Comparison of ENCODE assay signal across 13 cellular contexts in the genomic region with DNA sequence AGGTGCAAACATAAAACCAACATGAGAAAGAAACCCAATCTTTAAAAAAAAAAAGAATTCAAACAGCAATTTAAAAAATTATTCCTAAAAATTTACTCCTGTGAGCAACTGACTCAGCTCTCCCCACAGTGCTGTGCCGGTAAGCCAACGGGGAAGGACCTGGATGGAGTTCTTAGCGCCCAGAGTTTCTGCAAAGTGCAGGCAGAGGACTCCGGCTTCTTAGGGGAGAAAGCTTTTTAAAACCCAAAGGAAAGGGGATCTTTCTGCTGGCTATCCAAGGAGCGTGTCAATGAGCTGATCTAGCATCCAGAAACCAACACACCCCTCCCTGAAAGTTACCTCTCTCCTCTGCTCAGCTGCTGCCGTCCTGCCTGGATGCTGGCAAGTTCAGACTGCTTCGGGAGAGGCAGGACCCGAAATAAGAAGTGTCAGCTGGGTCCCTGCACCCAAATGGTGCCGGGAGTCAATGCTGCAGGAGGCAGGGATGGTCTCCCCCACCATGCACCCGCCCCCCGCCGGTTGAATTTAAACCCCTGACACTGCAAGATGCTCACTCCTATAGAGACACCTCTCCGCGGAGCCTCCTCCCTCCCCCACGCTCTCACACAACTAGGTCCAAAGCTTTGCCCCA. TPM values are rescaled to one million over a fixed set of nuclear protein-coding genes. Genes with fewer than 3 reads are reported as not detected.
DNase-seq lines count a peak whose midpoint lies in the region; ATAC-seq, FAIRE-seq and TF ChIP-seq lines count a peak whose summit lies in the region.
"Had no signal": no experiment of that assay in that cellular context is flagged by ENCODE, and none has a peak within 500 bp of the region (broad histone marks: within the 10 kb centered on the region; RNA-seq: fewer than 3 reads in every experiment).

No MANE protein-coding gene starts in this region.

- no peak for ATAC-seq in psoas muscle
- ATAC-seq in GM21619 (IDR thresholded peaks at IDR 0.05; ENCODE audit: unreplicated experiment), result no peak
- ATAC-seq in HG02870 (IDR thresholded peaks at IDR 0.05; ENCODE audit: unreplicated experiment), result no peak

- H3K36me3 ChIP-seq in endothelial cell of umbilical vein (ENCODE audit: control insufficient read depth in 2 of 2, extremely low read depth in 1 of 2, insufficient read depth in 2 of 2, low read length in 2 of 2), result no peaks in the 10 kb centered on the region
- H3K36me3 ChIP-seq in psoas muscle (ENCODE audit: insufficient read depth in 1 of 2, low read depth in 1 of 2), result no peaks in the 10 kb centered on the region

- intact Hi-C loops in endothelial cell of umbilical vein (cut with micrococcal nuclease) (loop anchor here (1.0 to 5.0 kb wide), 2 partner anchors 9 to 290 kb away; no protein-coding TSS in a partner anchor), psoas muscle (cut with DNase I) (no loop called here)

- H3K4me1 ChIP-seq in endothelial cell of umbilical vein (ENCODE audit: control insufficient read depth, extremely low read depth, insufficient read depth, low read length) (peaks cover 14% of the 10 kb centered on the region), psoas muscle (peaks cover 8% of the 10 kb centered on the region)

- H3K4me3 ChIP-seq in endothelial cell of umbilical vein (replicated peaks in 1 of 3; ENCODE audit: insufficient read depth in 1 of 3, low read depth in 1 of 3, low read length in 3 of 3) (peak overlapping the region in 2 of 3 experiments; percentile 54 to 60), psoas muscle (peak overlapping the region; percentile 45)

- FAIRE-seq in endothelial cell of umbilical vein (lab: Jason Lieb, UNC), result peak; percentile 21

- no peaks in the 10 kb centered on the region for H3K9me3 ChIP-seq in endothelial cell of umbilical vein (replicated peaks; ENCODE audit: control insufficient read depth, insufficient read depth, low read length)
- no peaks in the 10 kb centered on the region for H3K9me3 ChIP-seq in psoas muscle

- CTCF ChIA-PET in endothelial cell of umbilical vein (lab: Charles Lee), result interaction anchor here (0.6 to 2.9 kb wide), 11 partner anchors 8 to 289 kb away, joined by 3 to 29 read pairs (median 4); a partner anchor contains a TSS

- POLR2A ChIA-PET in endothelial cell of umbilical vein (lab: Charles Lee), result no interaction called here

- no peak for TF ChIP-seq POLR2A in endothelial cell of umbilical vein (IDR thresholded peaks at IDR 0.05; ENCODE audit: low read depth, low read length)

- dilution Hi-C loops in endothelial cell of umbilical vein (cut with MboI; ENCODE audit: extremely low pct_ligation_motif_present, low sequenced_read_pairs), result no loop called here

- no peak overlapping the region for H3K9ac ChIP-seq in endothelial cell of umbilical vein (replicated peaks; ENCODE audit: extremely low read depth, insufficient read depth, low read length)

- no peak overlapping the region for H3K27ac ChIP-seq in endothelial cell of umbilical vein (ENCODE audit: insufficient read depth, low read depth, low read length)
- no peak overlapping the region for H3K27ac ChIP-seq in psoas muscle
- H3K27ac ChIP-seq: 22Rv1 had no signal

- H3K4me2 ChIP-seq in endothelial cell of umbilical vein (ENCODE audit: insufficient read depth, low read length), result peak overlapping the region; percentile 80

- H3K27me3 ChIP-seq in endothelial cell of umbilical vein (ENCODE audit: control insufficient read depth in 2 of 2, insufficient read depth in 2 of 2, low read length in 2 of 2) (peaks cover 23% of the 10 kb centered on the region in 2 experiments), psoas muscle (ENCODE audit: insufficient read depth in 3 of 3, low read length in 2 of 3) (peaks cover 0 to 40% (median 6%) of the 10 kb centered on the region in 3 donors)

- H3K9me1 ChIP-seq in endothelial cell of umbilical vein (replicated peaks; ENCODE audit: control insufficient read depth, extremely low read depth, insufficient read depth, low read length), result no peaks in the 10 kb centered on the region

- no TSS peak for BruUV-seq in endothelial cell of umbilical vein (replicated peaks; lab: Mats Ljungman, UMichigan)

- peak overlapping the region; percentile 75 for H2AFZ ChIP-seq in endothelial cell of umbilical vein (ENCODE audit: low read depth, low read length)

- 15 to 19% (median 16%) methylated on average over 15 of the region's 15 CpGs for WGBS in psoas muscle, 3 donors

- TF ChIP-seq CTCF in endothelial cell of umbilical vein (IDR thresholded peaks at IDR 0.05; ENCODE audit: extremely low read depth in 1 of 2, insufficient read depth in 1 of 2, low read depth in 1 of 2, low read length in 2 of 2) (no peak), psoas muscle (IDR thresholded peaks at IDR 0.05) (no peak)

- DNase-seq in DMS 273 (lab: John Stamatoyannopoulos, UW; ENCODE audit: unreplicated experiment) (peak; percentile 20), DMS 273 treated with DMSO at 0.1 percent for 48 hours (lab: John Stamatoyannopoulos, UW) (no peak), RPMI7951 (ENCODE audit: low read depth) (peak; percentile 52), endothelial cell of umbilical vein (ENCODE audit: low read depth, low spot score) (no peak), psoas muscle (no peak), mucosa of gallbladder (ENCODE audit: low spot score) (no peak)
- DNase-seq: activated gamma-delta T cell, GOT3, NCI-H446 treated with DMSO at 0.1 percent for 48 hours, T-helper 9 cell had no signal

- no peaks in the 10 kb centered on the region for H3K79me2 ChIP-seq in endothelial cell of umbilical vein (ENCODE audit: control insufficient read depth, insufficient read depth, low read length)

- no peaks in the 10 kb centered on the region for H4K20me1 ChIP-seq in endothelial cell of umbilical vein (replicated peaks; ENCODE audit: control insufficient read depth, extremely low read depth, insufficient read depth, low read length)

TF ChIP-seq in endothelial cell of umbilical vein, 7 proteins besides CTCF, POLR2A, EP300 and RAD21:
- no peak for TF ChIP-seq POLR2AphosphoS5 (IDR thresholded peaks at IDR 0.05; ENCODE audit: insufficient read depth, low read depth, low read length)
- TF ChIP-seq FOS (IDR thresholded peaks at IDR 0.05; ENCODE audit: borderline replicate concordance, insufficient read depth, low read length), result no peak
- no peak for TF ChIP-seq EZH2 (IDR thresholded peaks at IDR 0.05; ENCODE audit: borderline replicate concordance, low read depth, low read length, severe bottlenecking)
- no peak for TF ChIP-seq GATA2 (IDR thresholded peaks at IDR 0.05; ENCODE audit: insufficient read depth, insufficient read length, low read depth, low read length)

RNA-seq across cellular contexts. Expression of a gene that starts 32.2 kb away (rescaled TPM):
- 8.4 and 10.2 TPM in 2 replicates for total RNA-seq in RPMI7951 (2014; rRNA removed; shearing (Covaris generic))
- 29.0 and 40.1 TPM in 2 replicates for total RNA-seq in endothelial cell of umbilical vein
- polyA plus RNA-seq in endothelial cell of umbilical vein, result 24.5 and 26.9 TPM in 2 replicates
- polyA plus RNA-seq in endothelial cell of umbilical vein (2011; cell fraction: cytosol; rRNA removed), result 22.5 and 26.8 TPM in 2 replicates
- polyA plus RNA-seq in endothelial cell of umbilical vein (2011; cell fraction: nucleus; rRNA removed), result 19.4 and 21.4 TPM in 2 replicates
- 20.4 and 21.0 TPM in 2 replicates for polyA plus RNA-seq in endothelial cell of umbilical vein (2012)
- polyA minus RNA-seq in endothelial cell of umbilical vein, result 31.0 and 33.4 TPM in 2 replicates
- 3.4 TPM for polyA minus RNA-seq in endothelial cell of umbilical vein (2011; cell fraction: cytosol; rRNA and poly(A)+ RNA removed)
- 11.2 and 11.9 TPM in 2 replicates for polyA minus RNA-seq in endothelial cell of umbilical vein (2011; cell fraction: nucleus; rRNA and poly(A)+ RNA removed)
- 10 to 100 TPM; 21.0 to 56.8 (median 37.0) TPM for total RNA-seq in psoas muscle
- polyA plus RNA-seq in psoas muscle, result 10 to 100 TPM in 2 of 3 donors, 1 to 10 TPM in 1; 5.8 to 23.4 (median 14.9) TPM
- total RNA-seq in mucosa of gallbladder, result 45.6 TPM

Comparison
In these comparisons a context has a peak if more than half of its experiments do, and no peak if none do; other contexts are left out.
1. DNase-seq: peak in DMS 273 (single experiment) and RPMI7951 (single experiment); none in DMS 273 treated with DMSO at 0.1 percent for 48 hours (single experiment), endothelial cell of umbilical vein (single experiment), psoas muscle (0 of 2) and mucosa of gallbladder (single experiment).